Comparison of ENCODE assay signal across 1 cellular context in the genomic region with DNA sequence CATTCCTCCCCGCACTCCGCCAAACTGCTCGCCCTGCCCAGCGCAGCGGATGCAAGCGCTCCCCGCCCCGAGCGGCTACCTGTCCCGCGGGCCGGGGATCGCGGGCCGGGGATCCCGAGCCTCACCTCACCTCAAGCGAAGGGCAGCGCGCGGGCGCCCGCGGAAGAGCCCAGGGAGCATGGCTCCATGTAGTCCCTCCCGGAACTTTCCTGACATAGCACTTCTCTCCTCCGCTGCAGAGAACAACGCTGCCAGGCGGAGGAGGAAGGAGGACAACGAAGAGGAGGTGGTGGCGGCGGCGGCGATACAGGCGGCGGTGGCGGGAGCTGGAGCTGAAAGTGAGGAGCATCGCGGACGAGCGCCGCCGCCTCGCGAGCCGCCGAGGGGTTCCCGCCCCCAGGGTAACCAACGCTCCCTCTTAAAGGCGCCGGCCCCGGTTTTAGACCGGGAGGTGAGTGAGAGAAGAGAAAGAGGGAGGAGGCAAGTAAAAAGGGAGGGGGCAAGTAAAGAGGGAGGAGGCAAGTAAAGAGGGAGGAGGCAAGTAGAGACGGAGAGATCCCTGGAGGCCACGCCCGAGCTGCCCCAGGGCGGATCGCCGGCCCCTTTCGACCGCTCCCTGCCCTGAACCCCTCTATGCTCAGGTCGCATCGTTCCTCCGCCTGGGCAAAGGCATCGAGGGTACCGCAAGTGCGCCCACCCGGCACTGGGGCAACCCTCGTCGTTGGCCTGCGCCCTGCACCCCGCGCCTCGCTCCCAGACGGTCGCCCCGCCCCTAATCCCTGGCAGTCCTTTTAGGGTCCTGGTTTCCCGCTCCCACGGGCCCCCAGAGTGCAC.
TF ChIP-seq lines count a peak whose summit lies in the region.

A gene with protein sequence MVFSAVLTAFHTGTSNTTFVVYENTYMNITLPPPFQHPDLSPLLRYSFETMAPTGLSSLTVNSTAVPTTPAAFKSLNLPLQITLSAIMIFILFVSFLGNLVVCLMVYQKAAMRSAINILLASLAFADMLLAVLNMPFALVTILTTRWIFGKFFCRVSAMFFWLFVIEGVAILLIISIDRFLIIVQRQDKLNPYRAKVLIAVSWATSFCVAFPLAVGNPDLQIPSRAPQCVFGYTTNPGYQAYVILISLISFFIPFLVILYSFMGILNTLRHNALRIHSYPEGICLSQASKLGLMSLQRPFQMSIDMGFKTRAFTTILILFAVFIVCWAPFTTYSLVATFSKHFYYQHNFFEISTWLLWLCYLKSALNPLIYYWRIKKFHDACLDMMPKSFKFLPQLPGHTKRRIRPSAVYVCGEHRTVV (minus strand): TSS at position 340 of the 834 bp plus-strand sequence. CDS start 37,746 bp downstream, outside the sequence.

TF ChIP-seq in K562, 482 proteins besides CTCF, POLR2A, EP300 and RAD21 (continued from another document and continues in another):
- TF ChIP-seq TAF1 (IDR thresholded peaks at IDR 0.05; ENCODE audit: control insufficient read depth, extremely low read depth, insufficient read depth, low read length, severe bottlenecking) (peak; percentile 79), TAF7 (tag; IDR thresholded peaks at IDR 0.05) (peak; percentile 57; the same call in 1 of the 2 replicates), SRF (CRISPR knock-in tag; IDR thresholded peaks at IDR 0.05) (peak in 1 of 2 experiments; percentile 23; a peak in 1 of 4 replicates), AFF4 (CRISPR knock-in tag; IDR thresholded peaks at IDR 0.05) (peak; percentile 83), SRSF3 (IDR thresholded peaks at IDR 0.05; ENCODE audit: insufficient read depth, low read length) (0 out of 2 replicates have a peak, but pooled peaks have one; percentile 36), HOMEZ (CRISPR knock-in tag; IDR thresholded peaks at IDR 0.05) (no peak), ZEB2 (IDR thresholded peaks at IDR 0.05) (0 out of 2 replicates have a peak, but pooled peaks have one; percentile 20), PKNOX1 (IDR thresholded peaks at IDR 0.05) (no peak), FIP1L1 (IDR thresholded peaks at IDR 0.05; ENCODE audit: low read depth, low read length, poor library complexity, severe bottlenecking) (peak; percentile 28), PML (IDR thresholded peaks at IDR 0.05; ENCODE audit: low read length) (0 out of 2 replicates have a peak, but pooled peaks have one; percentile 20), ZNF316 (IDR thresholded peaks at IDR 0.05) (peak; percentile 45), SMAD3 (CRISPR knock-in tag; conservative IDR thresholded peaks at IDR 0.05) (no peak), KDM2B (CRISPR knock-in tag; IDR thresholded peaks at IDR 0.05) (0 out of 2 replicates have a peak, but pooled peaks have one; percentile 11), CXXC5 (CRISPR knock-in tag; IDR thresholded peaks at IDR 0.05) (peak; percentile 85), NUFIP1 (IDR thresholded peaks at IDR 0.05; ENCODE audit: partially characterized antibody) (no peak), MAZ (CRISPR knock-in tag; conservative IDR thresholded peaks at IDR 0.05 in 1 of 2, IDR thresholded peaks at IDR 0.05 in 1 of 2) (peak; percentile 69 to 89; a peak in 3 of 4 replicates)
- TF ChIP-seq, protein P1, sequence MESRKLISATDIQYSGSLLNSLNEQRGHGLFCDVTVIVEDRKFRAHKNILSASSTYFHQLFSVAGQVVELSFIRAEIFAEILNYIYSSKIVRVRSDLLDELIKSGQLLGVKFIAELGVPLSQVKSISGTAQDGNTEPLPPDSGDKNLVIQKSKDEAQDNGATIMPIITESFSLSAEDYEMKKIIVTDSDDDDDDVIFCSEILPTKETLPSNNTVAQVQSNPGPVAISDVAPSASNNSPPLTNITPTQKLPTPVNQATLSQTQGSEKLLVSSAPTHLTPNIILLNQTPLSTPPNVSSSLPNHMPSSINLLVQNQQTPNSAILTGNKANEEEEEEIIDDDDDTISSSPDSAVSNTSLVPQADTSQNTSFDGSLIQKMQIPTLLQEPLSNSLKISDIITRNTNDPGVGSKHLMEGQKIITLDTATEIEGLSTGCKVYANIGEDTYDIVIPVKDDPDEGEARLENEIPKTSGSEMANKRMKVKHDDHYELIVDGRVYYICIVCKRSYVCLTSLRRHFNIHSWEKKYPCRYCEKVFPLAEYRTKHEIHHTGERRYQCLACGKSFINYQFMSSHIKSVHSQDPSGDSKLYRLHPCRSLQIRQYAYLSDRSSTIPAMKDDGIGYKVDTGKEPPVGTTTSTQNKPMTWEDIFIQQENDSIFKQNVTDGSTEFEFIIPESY (CRISPR knock-in tag; IDR thresholded peaks at IDR 0.05) = no peak
- TF ChIP-seq, protein P2, sequence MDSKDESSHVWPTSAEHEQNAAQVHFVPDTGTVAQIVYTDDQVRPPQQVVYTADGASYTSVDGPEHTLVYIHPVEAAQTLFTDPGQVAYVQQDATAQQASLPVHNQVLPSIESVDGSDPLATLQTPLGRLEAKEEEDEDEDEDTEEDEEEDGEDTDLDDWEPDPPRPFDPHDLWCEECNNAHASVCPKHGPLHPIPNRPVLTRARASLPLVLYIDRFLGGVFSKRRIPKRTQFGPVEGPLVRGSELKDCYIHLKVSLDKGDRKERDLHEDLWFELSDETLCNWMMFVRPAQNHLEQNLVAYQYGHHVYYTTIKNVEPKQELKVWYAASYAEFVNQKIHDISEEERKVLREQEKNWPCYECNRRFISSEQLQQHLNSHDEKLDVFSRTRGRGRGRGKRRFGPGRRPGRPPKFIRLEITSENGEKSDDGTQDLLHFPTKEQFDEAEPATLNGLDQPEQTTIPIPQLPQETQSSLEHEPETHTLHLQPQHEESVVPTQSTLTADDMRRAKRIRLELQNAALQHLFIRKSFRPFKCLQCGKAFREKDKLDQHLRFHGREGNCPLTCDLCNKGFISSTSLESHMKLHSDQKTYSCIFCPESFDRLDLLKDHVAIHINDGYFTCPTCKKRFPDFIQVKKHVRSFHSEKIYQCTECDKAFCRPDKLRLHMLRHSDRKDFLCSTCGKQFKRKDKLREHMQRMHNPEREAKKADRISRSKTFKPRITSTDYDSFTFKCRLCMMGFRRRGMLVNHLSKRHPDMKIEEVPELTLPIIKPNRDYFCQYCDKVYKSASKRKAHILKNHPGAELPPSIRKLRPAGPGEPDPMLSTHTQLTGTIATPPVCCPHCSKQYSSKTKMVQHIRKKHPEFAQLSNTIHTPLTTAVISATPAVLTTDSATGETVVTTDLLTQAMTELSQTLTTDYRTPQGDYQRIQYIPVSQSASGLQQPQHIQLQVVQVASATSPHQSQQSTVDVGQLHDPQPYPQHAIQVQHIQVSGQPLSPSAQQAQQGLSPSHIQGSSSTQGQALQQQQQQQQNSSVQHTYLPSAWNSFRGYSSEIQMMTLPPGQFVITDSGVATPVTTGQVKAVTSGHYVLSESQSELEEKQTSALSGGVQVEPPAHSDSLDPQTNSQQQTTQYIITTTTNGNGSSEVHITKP (IDR thresholded peaks at IDR 0.05; ENCODE audit: partially characterized antibody) = peak; percentile 21
- TF ChIP-seq, protein P3, sequence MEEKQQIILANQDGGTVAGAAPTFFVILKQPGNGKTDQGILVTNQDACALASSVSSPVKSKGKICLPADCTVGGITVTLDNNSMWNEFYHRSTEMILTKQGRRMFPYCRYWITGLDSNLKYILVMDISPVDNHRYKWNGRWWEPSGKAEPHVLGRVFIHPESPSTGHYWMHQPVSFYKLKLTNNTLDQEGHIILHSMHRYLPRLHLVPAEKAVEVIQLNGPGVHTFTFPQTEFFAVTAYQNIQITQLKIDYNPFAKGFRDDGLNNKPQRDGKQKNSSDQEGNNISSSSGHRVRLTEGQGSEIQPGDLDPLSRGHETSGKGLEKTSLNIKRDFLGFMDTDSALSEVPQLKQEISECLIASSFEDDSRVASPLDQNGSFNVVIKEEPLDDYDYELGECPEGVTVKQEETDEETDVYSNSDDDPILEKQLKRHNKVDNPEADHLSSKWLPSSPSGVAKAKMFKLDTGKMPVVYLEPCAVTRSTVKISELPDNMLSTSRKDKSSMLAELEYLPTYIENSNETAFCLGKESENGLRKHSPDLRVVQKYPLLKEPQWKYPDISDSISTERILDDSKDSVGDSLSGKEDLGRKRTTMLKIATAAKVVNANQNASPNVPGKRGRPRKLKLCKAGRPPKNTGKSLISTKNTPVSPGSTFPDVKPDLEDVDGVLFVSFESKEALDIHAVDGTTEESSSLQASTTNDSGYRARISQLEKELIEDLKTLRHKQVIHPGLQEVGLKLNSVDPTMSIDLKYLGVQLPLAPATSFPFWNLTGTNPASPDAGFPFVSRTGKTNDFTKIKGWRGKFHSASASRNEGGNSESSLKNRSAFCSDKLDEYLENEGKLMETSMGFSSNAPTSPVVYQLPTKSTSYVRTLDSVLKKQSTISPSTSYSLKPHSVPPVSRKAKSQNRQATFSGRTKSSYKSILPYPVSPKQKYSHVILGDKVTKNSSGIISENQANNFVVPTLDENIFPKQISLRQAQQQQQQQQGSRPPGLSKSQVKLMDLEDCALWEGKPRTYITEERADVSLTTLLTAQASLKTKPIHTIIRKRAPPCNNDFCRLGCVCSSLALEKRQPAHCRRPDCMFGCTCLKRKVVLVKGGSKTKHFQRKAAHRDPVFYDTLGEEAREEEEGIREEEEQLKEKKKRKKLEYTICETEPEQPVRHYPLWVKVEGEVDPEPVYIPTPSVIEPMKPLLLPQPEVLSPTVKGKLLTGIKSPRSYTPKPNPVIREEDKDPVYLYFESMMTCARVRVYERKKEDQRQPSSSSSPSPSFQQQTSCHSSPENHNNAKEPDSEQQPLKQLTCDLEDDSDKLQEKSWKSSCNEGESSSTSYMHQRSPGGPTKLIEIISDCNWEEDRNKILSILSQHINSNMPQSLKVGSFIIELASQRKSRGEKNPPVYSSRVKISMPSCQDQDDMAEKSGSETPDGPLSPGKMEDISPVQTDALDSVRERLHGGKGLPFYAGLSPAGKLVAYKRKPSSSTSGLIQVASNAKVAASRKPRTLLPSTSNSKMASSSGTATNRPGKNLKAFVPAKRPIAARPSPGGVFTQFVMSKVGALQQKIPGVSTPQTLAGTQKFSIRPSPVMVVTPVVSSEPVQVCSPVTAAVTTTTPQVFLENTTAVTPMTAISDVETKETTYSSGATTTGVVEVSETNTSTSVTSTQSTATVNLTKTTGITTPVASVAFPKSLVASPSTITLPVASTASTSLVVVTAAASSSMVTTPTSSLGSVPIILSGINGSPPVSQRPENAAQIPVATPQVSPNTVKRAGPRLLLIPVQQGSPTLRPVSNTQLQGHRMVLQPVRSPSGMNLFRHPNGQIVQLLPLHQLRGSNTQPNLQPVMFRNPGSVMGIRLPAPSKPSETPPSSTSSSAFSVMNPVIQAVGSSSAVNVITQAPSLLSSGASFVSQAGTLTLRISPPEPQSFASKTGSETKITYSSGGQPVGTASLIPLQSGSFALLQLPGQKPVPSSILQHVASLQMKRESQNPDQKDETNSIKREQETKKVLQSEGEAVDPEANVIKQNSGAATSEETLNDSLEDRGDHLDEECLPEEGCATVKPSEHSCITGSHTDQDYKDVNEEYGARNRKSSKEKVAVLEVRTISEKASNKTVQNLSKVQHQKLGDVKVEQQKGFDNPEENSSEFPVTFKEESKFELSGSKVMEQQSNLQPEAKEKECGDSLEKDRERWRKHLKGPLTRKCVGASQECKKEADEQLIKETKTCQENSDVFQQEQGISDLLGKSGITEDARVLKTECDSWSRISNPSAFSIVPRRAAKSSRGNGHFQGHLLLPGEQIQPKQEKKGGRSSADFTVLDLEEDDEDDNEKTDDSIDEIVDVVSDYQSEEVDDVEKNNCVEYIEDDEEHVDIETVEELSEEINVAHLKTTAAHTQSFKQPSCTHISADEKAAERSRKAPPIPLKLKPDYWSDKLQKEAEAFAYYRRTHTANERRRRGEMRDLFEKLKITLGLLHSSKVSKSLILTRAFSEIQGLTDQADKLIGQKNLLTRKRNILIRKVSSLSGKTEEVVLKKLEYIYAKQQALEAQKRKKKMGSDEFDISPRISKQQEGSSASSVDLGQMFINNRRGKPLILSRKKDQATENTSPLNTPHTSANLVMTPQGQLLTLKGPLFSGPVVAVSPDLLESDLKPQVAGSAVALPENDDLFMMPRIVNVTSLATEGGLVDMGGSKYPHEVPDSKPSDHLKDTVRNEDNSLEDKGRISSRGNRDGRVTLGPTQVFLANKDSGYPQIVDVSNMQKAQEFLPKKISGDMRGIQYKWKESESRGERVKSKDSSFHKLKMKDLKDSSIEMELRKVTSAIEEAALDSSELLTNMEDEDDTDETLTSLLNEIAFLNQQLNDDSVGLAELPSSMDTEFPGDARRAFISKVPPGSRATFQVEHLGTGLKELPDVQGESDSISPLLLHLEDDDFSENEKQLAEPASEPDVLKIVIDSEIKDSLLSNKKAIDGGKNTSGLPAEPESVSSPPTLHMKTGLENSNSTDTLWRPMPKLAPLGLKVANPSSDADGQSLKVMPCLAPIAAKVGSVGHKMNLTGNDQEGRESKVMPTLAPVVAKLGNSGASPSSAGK (IDR thresholded peaks at IDR 0.05) = peak; percentile 59
